Comparison of ENCODE assay signal across 9 cellular contexts in genomic region chrX:154751669-154752271, GRCh38. TPM values are rescaled to one million over a fixed set of nuclear protein-coding genes. Genes with fewer than 3 reads are reported as not detected.
A peak's percentile ranks its signal among the peaks of the same experiment; 100 is the strongest.
DNase-seq lines count a peak whose midpoint lies in the region; ATAC-seq and TF ChIP-seq lines count a peak whose summit lies in the region.
"Had no signal": no experiment of that assay in that cellular context is flagged by ENCODE, and none has a peak within 500 bp of the region (broad histone marks: within the 10 kb centered on the region; RNA-seq: fewer than 3 reads in every experiment).

No MANE protein-coding gene starts in this region.

- no peaks in the 10 kb centered on the region for H3K9me2 ChIP-seq in SU-DHL-6 (replicated peaks; ENCODE audit: insufficient read depth, low read length)

- peak; percentile 90 for TF ChIP-seq POLR2A in erythroblast (IDR thresholded peaks at IDR 0.05; ENCODE audit: low read length)

- H3K79me2 ChIP-seq in SU-DHL-6 (ENCODE audit: insufficient read depth, low read length): no peaks in the 10 kb centered on the region

- no peak overlapping the region for H2AFZ ChIP-seq in SU-DHL-6 (ENCODE audit: low read depth, low read length, severe bottlenecking)

- no peaks in the 10 kb centered on the region for H4K20me1 ChIP-seq in SU-DHL-6 (ENCODE audit: low read depth, low read length)

- peaks cover 19% of the 10 kb centered on the region for H3K4me1 Mint-ChIP-seq in activated CD4-positive, alpha-beta T cell treated with anti-CD3 and anti-CD28 coated beads for 36 hours
- no peaks in the 10 kb centered on the region for H3K4me1 Mint-ChIP-seq in stimulated activated memory B cell treated with anti-CD40 and anti-IgM and Interleukin-4, amounts not matched to agents 10 μg/mL and 1 μg/mL and 100 μg/mL, for 72 hours

- H3K36me3 ChIP-seq in SU-DHL-6 (ENCODE audit: low read length): no peaks in the 10 kb centered on the region

- no peak for TF ChIP-seq CTCF in SU-DHL-6 (IDR thresholded peaks at IDR 0.05; ENCODE audit: insufficient read depth, low read length, poor library complexity, severe bottlenecking)

- intact Hi-C loops in activated CD4-positive, alpha-beta T cell treated with anti-CD3 and anti-CD28 coated beads for 36 hours (cut with DNase I, micrococcal nuclease): no loop called here

- no peak for ATAC-seq in activated CD4-positive, alpha-beta T cell treated with anti-CD3 and anti-CD28 coated beads for 36 hours
- ATAC-seq in stimulated activated memory B cell treated with anti-CD40 and anti-IgM and Interleukin-4, amounts not matched to agents 10 μg/mL and 1 μg/mL and 100 μg/mL, for 72 hours: no peak
- no peak for ATAC-seq in HG03039 (IDR thresholded peaks at IDR 0.05; ENCODE audit: unreplicated experiment)
- ATAC-seq in GM21786 (IDR thresholded peaks at IDR 0.05; ENCODE audit: unreplicated experiment): no peak
- ATAC-seq: PC-3 had no signal

- no peak for DNase-seq in activated CD4-positive, alpha-beta T cell treated with anti-CD3 and anti-CD28 coated beads for 36 hours
- no peak for DNase-seq in activated CD4-positive, alpha-beta T cell treated with anti-CD3 and anti-CD28 coated beads for 4 hours
- DNase-seq in erythroblast (lab: John Stamatoyannopoulos, UW): peak; percentile 91 to 97
- DNase-seq in iPS-NIHi11 (ENCODE audit: low spot score): no peak
- DNase-seq: PC-3 had no signal

- no peaks in the 10 kb centered on the region for H3K9me3 ChIP-seq in SU-DHL-6 (ENCODE audit: insufficient read depth, low read length)

- peak overlapping the region; percentile 53 for H3K27ac Mint-ChIP-seq in activated CD4-positive, alpha-beta T cell treated with anti-CD3 and anti-CD28 coated beads for 36 hours
- peak overlapping the region; percentile 88 for H3K27ac Mint-ChIP-seq in stimulated activated memory B cell treated with anti-CD40 and anti-IgM and Interleukin-4, amounts not matched to agents 10 μg/mL and 1 μg/mL and 100 μg/mL, for 72 hours

- H3K4me2 ChIP-seq in SU-DHL-6 (ENCODE audit: low read depth, low read length, poor library complexity, severe bottlenecking): peak overlapping the region; percentile 7

- H3F3A ChIP-seq in SU-DHL-6 (ENCODE audit: insufficient read depth): no peaks in the 10 kb centered on the region; the same call in 1 of the 2 replicates

- H3K36me3 Mint-ChIP-seq in activated CD4-positive, alpha-beta T cell treated with anti-CD3 and anti-CD28 coated beads for 36 hours (ENCODE audit: low read depth): no peaks in the 10 kb centered on the region
- no peaks in the 10 kb centered on the region for H3K36me3 Mint-ChIP-seq in stimulated activated memory B cell treated with anti-CD40 and anti-IgM and Interleukin-4, amounts not matched to agents 10 μg/mL and 1 μg/mL and 100 μg/mL, for 72 hours

- POLR2A ChIA-PET in activated CD4-positive, alpha-beta T cell treated with anti-CD3 and anti-CD28 coated beads for 36 hours (lab: Charles Lee): interaction anchor here (2.9 kb wide), 1 partner anchor 11 kb away, joined by 11 read pairs; the partner anchor contains the start of gene DKC1

- no peak overlapping the region for H3K9ac ChIP-seq in SU-DHL-6 (ENCODE audit: low read length)

- H3K4me3 ChIP-seq in SU-DHL-6 (ENCODE audit: insufficient read depth, low read length, poor library complexity, severe bottlenecking): no peak overlapping the region

- peaks cover 2% of the 10 kb centered on the region for H3K27me3 Mint-ChIP-seq in activated CD4-positive, alpha-beta T cell treated with anti-CD3 and anti-CD28 coated beads for 36 hours
- no peaks in the 10 kb centered on the region for H3K27me3 Mint-ChIP-seq in stimulated activated memory B cell treated with anti-CD40 and anti-IgM and Interleukin-4, amounts not matched to agents 10 μg/mL and 1 μg/mL and 100 μg/mL, for 72 hours

- no peaks in the 10 kb centered on the region for H3K9me3 Mint-ChIP-seq in activated CD4-positive, alpha-beta T cell treated with anti-CD3 and anti-CD28 coated beads for 36 hours (ENCODE audit: low read depth)
- H3K9me3 Mint-ChIP-seq in stimulated activated memory B cell treated with anti-CD40 and anti-IgM and Interleukin-4, amounts not matched to agents 10 μg/mL and 1 μg/mL and 100 μg/mL, for 72 hours: no peaks in the 10 kb centered on the region

- CTCF ChIA-PET in activated CD4-positive, alpha-beta T cell treated with anti-CD3 and anti-CD28 coated beads for 36 hours (lab: Charles Lee): interaction anchor here (0.8 to 5.9 kb wide), 5 partner anchors 11 to 139 kb away, joined by 3 to 58 read pairs (median 19); partner anchors contain the start of gene DKC1

- H3K4me3 Mint-ChIP-seq in activated CD4-positive, alpha-beta T cell treated with anti-CD3 and anti-CD28 coated beads for 36 hours: peak overlapping the region; percentile 60
- H3K4me3 Mint-ChIP-seq in stimulated activated memory B cell treated with anti-CD40 and anti-IgM and Interleukin-4, amounts not matched to agents 10 μg/mL and 1 μg/mL and 100 μg/mL, for 72 hours: peak overlapping the region; percentile 88

- no peak overlapping the region for H3K27ac ChIP-seq in SU-DHL-6 (ENCODE audit: low read depth, low read length)

- no peaks in the 10 kb centered on the region for H3K27me3 ChIP-seq in SU-DHL-6 (ENCODE audit: low read length)

RNA-seq across cellular contexts. Expression of gene GAB3, which starts 0.9 kb away (rescaled TPM):
- 1 to 10 TPM; 2.1 to 2.9 TPM for total RNA-seq in activated CD4-positive, alpha-beta T cell treated with anti-CD3 and anti-CD28 coated beads for 36 hours

RNA-seq across cellular contexts. Expression of gene DKC1, which starts 10.9 kb away (rescaled TPM):
- total RNA-seq in activated CD4-positive, alpha-beta T cell treated with anti-CD3 and anti-CD28 coated beads for 36 hours: 100 to 1,000 TPM; 126 to 130 TPM

RNA-seq across cellular contexts. Expression of gene MPP1, which starts 53.5 kb away (rescaled TPM):
- total RNA-seq in activated CD4-positive, alpha-beta T cell treated with anti-CD3 and anti-CD28 coated beads for 36 hours: 10 to 100 TPM; 24.1 to 27.6 TPM

Comparison
In these comparisons a context has a peak if more than half of its experiments do, and no peak if none do; other contexts are left out.
1. DNase-seq: peak in erythroblast (2 of 2); none in activated CD4-positive, alpha-beta T cell treated with anti-CD3 and anti-CD28 coated beads for 36 hours (single experiment), activated CD4-positive, alpha-beta T cell treated with anti-CD3 and anti-CD28 coated beads for 4 hours (0 of 2) and iPS-NIHi11 (single experiment).